8 cellular contexts compared by ENCODE assay signal in genomic region chr5:142011572-142012185, GRCh38. TPM values are rescaled to one million over a fixed set of nuclear protein-coding genes. Genes with fewer than 3 reads are reported as not detected.
DNase-seq lines count a peak whose midpoint lies in the region; ATAC-seq and TF ChIP-seq lines count a peak whose summit lies in the region.

No MANE protein-coding gene starts in this region.

- H3K9ac ChIP-seq in MM.1S (ENCODE audit: low read length) (peak overlapping the region; percentile 94; the same call in 1 of the 2 replicates), colonic mucosa (ENCODE audit: low read depth in 2 of 2, low read length in 2 of 2) (no peak overlapping the region)

- no peaks in the 10 kb centered on the region for H4K20me1 ChIP-seq in MM.1S (ENCODE audit: insufficient read depth, low read length)

- no peaks in the 10 kb centered on the region for H3K27me3 Mint-ChIP-seq in naive thymus-derived CD4-positive, alpha-beta T cell

- H3K9me3 ChIP-seq in MM.1S (replicated peaks; ENCODE audit: insufficient read depth, low read length) (no peaks in the 10 kb centered on the region), colonic mucosa (no peaks in the 10 kb centered on the region)
- no peaks in the 10 kb centered on the region for H3K9me3 ChIP-seq in naive thymus-derived CD4-positive, alpha-beta T cell (ENCODE audit: control insufficient read depth in 2 of 3, low read length in 3 of 3)

- H3K36me3 Mint-ChIP-seq in naive thymus-derived CD4-positive, alpha-beta T cell = peaks cover 4 to 28% (median 10%) of the 10 kb centered on the region in 5 donors

- DNase-seq in AG04449 (ENCODE audit: low read depth, low spot score) (no peak), MM.1S (no peak), colonic mucosa (no peak), NCI-H82 treated with DMSO at 0.1 percent for 48 hours (lab: John Stamatoyannopoulos, UW; ENCODE audit: unreplicated experiment) (no peak), NOMO-1 treated with DMSO at 0.1 percent for 48 hours (lab: John Stamatoyannopoulos, UW; ENCODE audit: unreplicated experiment) (no peak)
- DNase-seq in naive thymus-derived CD4-positive, alpha-beta T cell = no peak

- H3K4me2 ChIP-seq in MM.1S (ENCODE audit: low read depth, low read length) = peak overlapping the region; percentile 85

- H3K27me3 ChIP-seq in MM.1S (replicated peaks; ENCODE audit: insufficient read depth, low read length) (no peaks in the 10 kb centered on the region), colonic mucosa (no peaks in the 10 kb centered on the region)
- no peaks in the 10 kb centered on the region for H3K27me3 ChIP-seq in naive thymus-derived CD4-positive, alpha-beta T cell (ENCODE audit: control insufficient read depth in 2 of 2, insufficient read depth in 2 of 2, low read length in 2 of 2)

- H3K27ac Mint-ChIP-seq in naive thymus-derived CD4-positive, alpha-beta T cell = peak overlapping the region; percentile 86 to 90 (median 88)

- H2AFZ ChIP-seq in MM.1S (ENCODE audit: low read length) = no peak overlapping the region

- TF ChIP-seq CTCF in AG04449 (IDR thresholded peaks at IDR 0.05; ENCODE audit: insufficient read depth, low read length, missing control alignments) = no peak
- no peak for TF ChIP-seq CTCF in MM.1S (IDR thresholded peaks at IDR 0.05; ENCODE audit: low read length)
- TF ChIP-seq CTCF in colonic mucosa (IDR thresholded peaks at IDR 0.05) = no peak

- peak overlapping the region; percentile 76 to 93 (median 87) for H3K4me3 Mint-ChIP-seq in naive thymus-derived CD4-positive, alpha-beta T cell

- H3K36me3 ChIP-seq in MM.1S (replicated peaks; ENCODE audit: insufficient read depth, low read length) = no peaks in the 10 kb centered on the region
- H3K36me3 ChIP-seq in colonic mucosa = no peaks in the 10 kb centered on the region
- H3K36me3 ChIP-seq in naive thymus-derived CD4-positive, alpha-beta T cell (ENCODE audit: control insufficient read depth in 2 of 3, insufficient read depth in 3 of 3, low read length in 3 of 3) = peaks cover 0 to 6% (median 0%) of the 10 kb centered on the region in 3 experiments

- POLR2A ChIA-PET in AG04449 (lab: Yijun Ruan, JAX) = interaction anchor here (1.4 to 2.0 kb wide), 3 partner anchors 13 to 132 kb away, joined by 3 to 5 read pairs (median 5); partner anchors contain the start of gene NDFIP1
- POLR2A ChIA-PET in naive thymus-derived CD4-positive, alpha-beta T cell (lab: Charles Lee) = interaction anchor here (0.6 to 7.0 kb wide), 17 partner anchors 9 to 132 kb away, joined by 3 to 80 read pairs (median 4); partner anchors contain the start of genes NDFIP1 and RNF14

- no peaks in the 10 kb centered on the region for H3K9me2 ChIP-seq in MM.1S (replicated peaks; ENCODE audit: insufficient read depth, low read length)

- peaks cover 59% of the 10 kb centered on the region for H3F3A ChIP-seq in MM.1S (ENCODE audit: insufficient read depth, low read length)

- CTCF ChIA-PET in AG04449 (lab: Yijun Ruan, JAX) = interaction anchor here (0.9 to 8.5 kb wide), 19 partner anchors 9 to 600 kb away, joined by 3 to 128 read pairs (median 4); partner anchors contain the start of gene RNF14
- CTCF ChIA-PET in naive thymus-derived CD4-positive, alpha-beta T cell (lab: Charles Lee) = interaction anchor here (0.6 to 7.6 kb wide), 18 partner anchors 9 to 143 kb away, joined by 3 to 82 read pairs (median 5); partner anchors contain the start of gene RNF14

- intact Hi-C loops in colonic mucosa (cut with DNase I) = no loop called here
- intact Hi-C loops in naive thymus-derived CD4-positive, alpha-beta T cell (cut with micrococcal nuclease) = loop anchor here (1.0 to 10.0 kb wide), 6 partner anchors 89 to 993 kb away; partner anchors contain the start of gene DELE1 (in 1 of the 2)

- peaks cover 0 to 3% (median 0%) of the 10 kb centered on the region in 11 donors for H3K9me3 Mint-ChIP-seq in naive thymus-derived CD4-positive, alpha-beta T cell

- peaks cover 78% of the 10 kb centered on the region for H3K4me1 ChIP-seq in MM.1S (ENCODE audit: low read length)
- no peaks in the 10 kb centered on the region for H3K4me1 ChIP-seq in colonic mucosa
- H3K4me1 ChIP-seq in naive thymus-derived CD4-positive, alpha-beta T cell (ENCODE audit: control insufficient read depth in 2 of 2, insufficient read depth in 2 of 2, low read length in 2 of 2) = peaks cover 39 to 58% of the 10 kb centered on the region in 2 donors

- no peak for ATAC-seq in naive thymus-derived CD4-positive, alpha-beta T cell
- ATAC-seq in GM21825 (IDR thresholded peaks at IDR 0.05; ENCODE audit: unreplicated experiment) (no peak), GM18870 (IDR thresholded peaks at IDR 0.05; ENCODE audit: unreplicated experiment) (no peak)

- H3K4me3 ChIP-seq in AG04449 (ENCODE audit: low read depth, low read length) (peak overlapping the region; percentile 77), MM.1S (ENCODE audit: low read length) (peak overlapping the region; percentile 95), colonic mucosa (peak overlapping the region; percentile 62)
- peak overlapping the region; percentile 68 for H3K4me3 ChIP-seq in naive thymus-derived CD4-positive, alpha-beta T cell (ENCODE audit: low read length)

- H3K27ac ChIP-seq in MM.1S (ENCODE audit: low read length) (peak overlapping the region; percentile 80; the same call in 1 of the 2 replicates), colonic mucosa (no peak overlapping the region)
- no peak overlapping the region for H3K27ac ChIP-seq in naive thymus-derived CD4-positive, alpha-beta T cell (ENCODE audit: low read depth, low read length)

- peaks cover 43 to 86% (median 81%) of the 10 kb centered on the region in 7 donors for H3K4me1 Mint-ChIP-seq in naive thymus-derived CD4-positive, alpha-beta T cell

- peaks cover 47% of the 10 kb centered on the region for H3K79me2 ChIP-seq in MM.1S (ENCODE audit: low read length)

RNA-seq across cellular contexts. Expression of gene GNPDA1, which starts 1.1 kb away (rescaled TPM):
- total RNA-seq in colonic mucosa = 10 to 100 TPM; 15.5 to 19.6 TPM
- 10 to 100 TPM; 13.3 to 60.4 (median 26.4) TPM for total RNA-seq in naive thymus-derived CD4-positive, alpha-beta T cell
- 10 to 100 TPM; 37.9 to 47.7 TPM for polyA plus RNA-seq in naive thymus-derived CD4-positive, alpha-beta T cell

RNA-seq across cellular contexts. Expression of gene RNF14, which starts 42.8 kb away (rescaled TPM):
- total RNA-seq in colonic mucosa = 10 to 100 TPM; 49.4 to 69.8 TPM
- 10 to 100 TPM; 14.7 to 32.0 (median 24.8) TPM for total RNA-seq in naive thymus-derived CD4-positive, alpha-beta T cell
- polyA plus RNA-seq in naive thymus-derived CD4-positive, alpha-beta T cell = 10 to 100 TPM; 33.0 to 40.2 TPM

RNA-seq across cellular contexts. Expression of gene PCDH12, which starts 53.7 kb away (rescaled TPM):
- total RNA-seq in colonic mucosa = 1 to 10 TPM; 1.1 to 1.3 TPM
- total RNA-seq in naive thymus-derived CD4-positive, alpha-beta T cell = 1 to 10 TPM in 1 of 5 experiments, under 1 TPM in 1, not detected in 3; 0.78 to 1.5 TPM
- polyA plus RNA-seq in naive thymus-derived CD4-positive, alpha-beta T cell = under 1 TPM; 0.11 to 0.29 TPM
